ENCODE assay signal across 23 cellular contexts in genomic region chr1:109733235-109733634, GRCh38. TPM values are rescaled to one million over a fixed set of nuclear protein-coding genes. Genes with fewer than 3 reads are reported as not detected.
"Had no signal": no experiment of that assay in that cellular context is flagged by ENCODE, and none has a peak within 500 bp of the region (broad histone marks: within the 10 kb centered on the region; RNA-seq: fewer than 3 reads in every experiment).

No MANE protein-coding gene starts in this region.

- H3K9me3 ChIP-seq: esophagus muscularis mucosa, neutrophil, ovary, psoas muscle, right atrium auricular region, tibial nerve had no signal

- ATAC-seq: activated T-cell treated with anti-CD3 and anti-CD28 coated beads, Interleukin-2, amount 50 U/mL, for 72 hours; natural killer cell treated with Interleukin-12 subunit alpha and Interleukin-12 subunit beta and Interleukin-15 and Interleukin-18, amount 100 ng/mL, for 72 hours had no signal

- H3K27ac ChIP-seq: coronary artery, esophagus muscularis mucosa, left ventricle myocardium inferior, neutrophil, ovary, psoas muscle, right atrium auricular region had no signal

- H3K27me3 ChIP-seq: esophagus muscularis mucosa, ovary, right atrium auricular region, tibial nerve had no signal

- DNase-seq: activated CD4-positive, alpha-beta memory T cell treated with anti-CD3 and anti-CD28 coated beads for 36 hours; activated CD4-positive, alpha-beta T cell treated with anti-CD3 and anti-CD28 coated beads for 48 hours; activated effector memory CD4-positive, alpha-beta T cell treated with Interleukin-2 at 50 U/mL for 16 hours; activated naive CD4-positive, alpha-beta T cell treated with anti-CD3 and anti-CD28 coated beads for 36 hours; activated naive CD8-positive, alpha-beta T cell treated with anti-CD3 and anti-CD28 coated beads, Interleukin-2, amount 10 ng/mL, durations not matched to agents 7 days and 5 days; activated T-cell treated with anti-CD3 and anti-CD28 coated beads, Interleukin-2, amount 50 U/mL, for 72 hours; amniotic stem cell; glutamatergic neuron; hippocampal formation; left ventricle myocardium inferior; ovary; psoas muscle; stimulated activated CD4-positive, alpha-beta T cell treated with anti-CD3 and anti-CD28 coated beads, Interleukin-1b, Interleukin-23, amount 100 ng/mL, for 48 hours had no signal

- H3K4me1 ChIP-seq: esophagus muscularis mucosa, left ventricle myocardium inferior, psoas muscle, right atrium auricular region, tibial nerve had no signal

- H3K4me3 ChIP-seq: coronary artery, esophagus muscularis mucosa, left ventricle myocardium inferior, ovary, psoas muscle, right atrium auricular region, tibial nerve had no signal

- H3K36me3 ChIP-seq: neutrophil, ovary had no signal

RNA-seq across cellular contexts. Expression of gene GSTM5, which starts 21.2 kb away (rescaled TPM):
- total RNA-seq: activated CD4-positive, alpha-beta memory T cell treated with anti-CD3 and anti-CD28 coated beads for 36 hours; activated naive CD4-positive, alpha-beta T cell treated with anti-CD3 and anti-CD28 coated beads for 36 hours; activated naive CD8-positive, alpha-beta T cell treated with anti-CD3 and anti-CD28 coated beads, Interleukin-2, amount 10 ng/mL, durations not matched to agents 7 days and 5 days; bronchial epithelial cell; lung microvascular endothelial cell; natural killer cell treated with Interleukin-12 subunit alpha and Interleukin-12 subunit beta and Interleukin-15 and Interleukin-18, amount 100 ng/mL, for 72 hours had no signal

RNA-seq across cellular contexts. Expression of gene EPS8L3, which starts 30.5 kb away (rescaled TPM):
- total RNA-seq: activated CD4-positive, alpha-beta memory T cell treated with anti-CD3 and anti-CD28 coated beads for 36 hours; activated naive CD4-positive, alpha-beta T cell treated with anti-CD3 and anti-CD28 coated beads for 36 hours; activated naive CD8-positive, alpha-beta T cell treated with anti-CD3 and anti-CD28 coated beads, Interleukin-2, amount 10 ng/mL, durations not matched to agents 7 days and 5 days; activated T-cell treated with anti-CD3 and anti-CD28 coated beads, Interleukin-2, amount 50 U/mL, for 72 hours; bronchial epithelial cell; frontal cortex; lung microvascular endothelial cell; natural killer cell treated with Interleukin-12 subunit alpha and Interleukin-12 subunit beta and Interleukin-15 and Interleukin-18, amount 100 ng/mL, for 72 hours; tibial nerve; urinary bladder had no signal

RNA-seq across cellular contexts. Expression of gene GSTM1, which starts 45.6 kb away (rescaled TPM):
- total RNA-seq: activated naive CD4-positive, alpha-beta T cell treated with anti-CD3 and anti-CD28 coated beads for 36 hours; activated naive CD8-positive, alpha-beta T cell treated with anti-CD3 and anti-CD28 coated beads, Interleukin-2, amount 10 ng/mL, durations not matched to agents 7 days and 5 days; left ventricle myocardium inferior; lung microvascular endothelial cell; urinary bladder had no signal
